Comparison of ENCODE assay signal across 1 cellular context in genomic region chr2:54995553-54995952, GRCh38.
TF ChIP-seq lines count a peak whose summit lies in the region.

No MANE protein-coding gene starts in this region.

TF ChIP-seq in IMR-90, 13 proteins besides CTCF, POLR2A, EP300 and RAD21 (continued from another document):
- TF ChIP-seq, protein P1, sequence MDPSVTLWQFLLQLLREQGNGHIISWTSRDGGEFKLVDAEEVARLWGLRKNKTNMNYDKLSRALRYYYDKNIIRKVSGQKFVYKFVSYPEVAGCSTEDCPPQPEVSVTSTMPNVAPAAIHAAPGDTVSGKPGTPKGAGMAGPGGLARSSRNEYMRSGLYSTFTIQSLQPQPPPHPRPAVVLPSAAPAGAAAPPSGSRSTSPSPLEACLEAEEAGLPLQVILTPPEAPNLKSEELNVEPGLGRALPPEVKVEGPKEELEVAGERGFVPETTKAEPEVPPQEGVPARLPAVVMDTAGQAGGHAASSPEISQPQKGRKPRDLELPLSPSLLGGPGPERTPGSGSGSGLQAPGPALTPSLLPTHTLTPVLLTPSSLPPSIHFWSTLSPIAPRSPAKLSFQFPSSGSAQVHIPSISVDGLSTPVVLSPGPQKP (IDR thresholded peaks at IDR 0.05; ENCODE audit: borderline replicate concordance, low read depth, low read length) = no peak
- no peak for TF ChIP-seq SMC3 (IDR thresholded peaks at IDR 0.05; ENCODE audit: low read depth, low read length)
